15 cellular contexts compared by ENCODE assay signal in the genomic region with DNA sequence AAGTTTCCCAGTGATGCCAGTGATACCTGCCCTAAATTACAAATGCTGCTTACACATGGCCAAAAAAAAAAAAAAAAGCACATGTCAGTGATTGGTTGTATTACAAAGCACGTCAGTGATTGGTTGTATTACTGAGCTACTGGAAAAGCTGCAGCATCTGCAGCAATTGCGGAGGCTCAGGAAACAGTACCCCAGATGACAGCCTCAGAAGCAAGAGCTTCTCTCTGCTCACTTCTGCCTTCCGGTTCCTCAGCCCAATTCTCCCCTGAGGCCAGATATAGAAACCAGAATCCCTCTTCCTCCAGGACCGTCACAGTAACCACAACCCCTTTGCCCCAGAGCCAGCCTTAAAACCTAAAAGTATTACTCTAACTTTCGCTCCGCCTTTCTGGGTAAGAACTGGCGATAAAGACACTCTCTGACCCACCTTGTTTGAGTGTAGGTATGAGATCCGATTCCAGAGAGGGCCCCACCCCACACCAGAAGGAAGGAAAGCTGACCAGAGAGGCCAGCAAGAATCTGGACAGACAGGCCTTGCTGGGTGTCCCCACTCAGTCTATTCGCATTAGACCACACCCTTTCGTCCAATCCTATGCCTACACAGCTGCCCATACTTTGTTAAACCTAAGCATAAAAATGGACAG.
DNase-seq lines count a peak whose midpoint lies in the region; ATAC-seq and TF ChIP-seq lines count a peak whose summit lies in the region.
"Had no signal": no experiment of that assay in that cellular context is flagged by ENCODE, and none has a peak within 500 bp of the region (broad histone marks: within the 10 kb centered on the region; RNA-seq: fewer than 3 reads in every experiment).

No MANE protein-coding gene starts in this region.

- no peak overlapping the region for H3K27ac Mint-ChIP-seq in GM23338
- H3K27ac Mint-ChIP-seq: activated naive CD8-positive, alpha-beta T cell treated with anti-CD3 and anti-CD28 coated beads, Interleukin-2, amount 10 ng/mL, durations not matched to agents 7 days and 5 days; naive thymus-derived CD8-positive, alpha-beta T cell had no signal

- peaks cover 24% of the 10 kb centered on the region for H3K9me3 Mint-ChIP-seq in GM23338
- H3K9me3 Mint-ChIP-seq: activated naive CD8-positive, alpha-beta T cell treated with anti-CD3 and anti-CD28 coated beads, Interleukin-2, amount 10 ng/mL, durations not matched to agents 7 days and 5 days had no signal

- H3K4me1 Mint-ChIP-seq in GM23338 = peaks cover 5% of the 10 kb centered on the region; the same call in 2 of the 3 replicates

- WGBS in lung, 2 donors = 55 to 68% methylated on average over 10 of the region's 10 CpGs

- H3K36me3 ChIP-seq in GM23338 (ENCODE audit: insufficient read depth) (no peaks in the 10 kb centered on the region), lung (ENCODE audit: control insufficient read depth in 2 of 2, insufficient read depth in 2 of 2, low read length in 2 of 2) (no peaks in the 10 kb centered on the region)

- DNase-seq in GM23338 (ENCODE audit: low spot score) = no peak
- peak; percentile 58 for DNase-seq in HT-29 (ENCODE audit: low spot score)
- DNase-seq in lung (ENCODE audit: low spot score) = peak; percentile 35
- no peak for DNase-seq in cerebellar cortex (ENCODE audit: low spot score)
- DNase-seq in amniotic stem cell (lab: John Stamatoyannopoulos, UW) = no peak
- DNase-seq: activated naive CD8-positive, alpha-beta T cell treated with anti-CD3 and anti-CD28 coated beads, Interleukin-2, amount 10 ng/mL, durations not matched to agents 7 days and 5 days; cerebellar nuclear complex; DMS53; left cardiac atrium; naive thymus-derived CD8-positive, alpha-beta T cell; NCI-H1092 treated with DMSO at 0.1 percent for 48 hours had no signal

- H3K36me3 Mint-ChIP-seq in GM23338 (ENCODE audit: low read depth) = peaks cover 24% of the 10 kb centered on the region
- H3K36me3 Mint-ChIP-seq: activated naive CD8-positive, alpha-beta T cell treated with anti-CD3 and anti-CD28 coated beads, Interleukin-2, amount 10 ng/mL, durations not matched to agents 7 days and 5 days; naive thymus-derived CD8-positive, alpha-beta T cell had no signal

- no peak overlapping the region for H3K27ac ChIP-seq in GM23338 (ENCODE audit: low read depth)
- no peak overlapping the region for H3K27ac ChIP-seq in lung (ENCODE audit: low read depth in 1 of 2, low read length in 1 of 2)

- TF ChIP-seq CTCF in GM23338 (conservative IDR thresholded peaks at IDR 0.05; ENCODE audit: low read depth in 2 of 2) (no peak), lung (IDR thresholded peaks at IDR 0.05; ENCODE audit: control extremely low read depth, extremely low read depth) (no peak)

- no peak overlapping the region for H3K4me3 ChIP-seq in GM23338
- H3K4me3 ChIP-seq in lung = no peak overlapping the region

- no peak overlapping the region for H3K4me2 ChIP-seq in GM23338

- H3K79me2 ChIP-seq in GM23338 (replicated peaks; ENCODE audit: insufficient read depth) = no peaks in the 10 kb centered on the region

- H3K27me3 Mint-ChIP-seq in GM23338 (ENCODE audit: insufficient read depth, low read depth, poor library complexity) = peaks cover 11% of the 10 kb centered on the region
- H3K27me3 Mint-ChIP-seq: activated naive CD8-positive, alpha-beta T cell treated with anti-CD3 and anti-CD28 coated beads, Interleukin-2, amount 10 ng/mL, durations not matched to agents 7 days and 5 days had no signal

- no peaks in the 10 kb centered on the region for H3K4me1 ChIP-seq in GM23338 (ENCODE audit: insufficient read depth)
- no peaks in the 10 kb centered on the region for H3K4me1 ChIP-seq in lung (ENCODE audit: control insufficient read depth in 2 of 2, insufficient read depth in 2 of 2, low read length in 2 of 2)

- no peaks in the 10 kb centered on the region for H3K27me3 ChIP-seq in GM23338 (ENCODE audit: insufficient read depth)
- H3K27me3 ChIP-seq in lung (ENCODE audit: control insufficient read depth, insufficient read depth) = no peaks in the 10 kb centered on the region

- 0 out of 2 replicates have a peak, but pooled peaks cover 2% of the 10 kb centered on the region for H3K9me2 ChIP-seq in GM23338 (ENCODE audit: insufficient read depth)

- peak overlapping the region; percentile 87; the same call in 1 of the 2 replicates for H2AFZ ChIP-seq in GM23338

- no peaks in the 10 kb centered on the region for H4K20me1 ChIP-seq in GM23338 (replicated peaks; ENCODE audit: insufficient read depth)

- H3K9me3 ChIP-seq in lung (ENCODE audit: control insufficient read depth in 2 of 2, insufficient read depth in 1 of 2, low read length in 1 of 2) = no peaks in the 10 kb centered on the region

- no peak overlapping the region for H3K4me3 Mint-ChIP-seq in GM23338
- H3K4me3 Mint-ChIP-seq: activated naive CD8-positive, alpha-beta T cell treated with anti-CD3 and anti-CD28 coated beads, Interleukin-2, amount 10 ng/mL, durations not matched to agents 7 days and 5 days; naive thymus-derived CD8-positive, alpha-beta T cell had no signal

- H3F3A ChIP-seq in GM23338 (replicated peaks; ENCODE audit: low read depth) = no peaks in the 10 kb centered on the region

- ATAC-seq in GM18519 (IDR thresholded peaks at IDR 0.05; ENCODE audit: low FRiP score, unreplicated experiment) (peak; percentile 53), GM23338 (no peak), lung (ENCODE audit: insufficient read depth, low FRiP score) (peak; percentile 47), HG02884 (IDR thresholded peaks at IDR 0.05; ENCODE audit: unreplicated experiment) (no peak), HG02588 (IDR thresholded peaks at IDR 0.05; ENCODE audit: unreplicated experiment) (no peak)
- ATAC-seq: activated CD4-positive, CD25-positive, alpha-beta regulatory T cell treated with anti-CD3 and anti-CD28 coated beads, Interleukin-2, amount 50 U/mL, for 24 hours; left cardiac atrium; naive thymus-derived CD8-positive, alpha-beta T cell had no signal

TF ChIP-seq in GM23338, 12 proteins besides CTCF, POLR2A, EP300 and RAD21 (continues in another document):
- TF ChIP-seq POLR2AphosphoS5 (IDR thresholded peaks at IDR 0.05; ENCODE audit: low read depth) = no peak
- no peak for TF ChIP-seq CREB1 (CRISPR knock-in tag; IDR thresholded peaks at IDR 0.05; ENCODE audit: low read depth)
- TF ChIP-seq NANOG (IDR thresholded peaks at IDR 0.05; ENCODE audit: borderline replicate concordance) = no peak
- no peak for TF ChIP-seq ZNF331 (CRISPR knock-in tag; IDR thresholded peaks at IDR 0.05; ENCODE audit: low read depth)
- TF ChIP-seq, protein P1, sequence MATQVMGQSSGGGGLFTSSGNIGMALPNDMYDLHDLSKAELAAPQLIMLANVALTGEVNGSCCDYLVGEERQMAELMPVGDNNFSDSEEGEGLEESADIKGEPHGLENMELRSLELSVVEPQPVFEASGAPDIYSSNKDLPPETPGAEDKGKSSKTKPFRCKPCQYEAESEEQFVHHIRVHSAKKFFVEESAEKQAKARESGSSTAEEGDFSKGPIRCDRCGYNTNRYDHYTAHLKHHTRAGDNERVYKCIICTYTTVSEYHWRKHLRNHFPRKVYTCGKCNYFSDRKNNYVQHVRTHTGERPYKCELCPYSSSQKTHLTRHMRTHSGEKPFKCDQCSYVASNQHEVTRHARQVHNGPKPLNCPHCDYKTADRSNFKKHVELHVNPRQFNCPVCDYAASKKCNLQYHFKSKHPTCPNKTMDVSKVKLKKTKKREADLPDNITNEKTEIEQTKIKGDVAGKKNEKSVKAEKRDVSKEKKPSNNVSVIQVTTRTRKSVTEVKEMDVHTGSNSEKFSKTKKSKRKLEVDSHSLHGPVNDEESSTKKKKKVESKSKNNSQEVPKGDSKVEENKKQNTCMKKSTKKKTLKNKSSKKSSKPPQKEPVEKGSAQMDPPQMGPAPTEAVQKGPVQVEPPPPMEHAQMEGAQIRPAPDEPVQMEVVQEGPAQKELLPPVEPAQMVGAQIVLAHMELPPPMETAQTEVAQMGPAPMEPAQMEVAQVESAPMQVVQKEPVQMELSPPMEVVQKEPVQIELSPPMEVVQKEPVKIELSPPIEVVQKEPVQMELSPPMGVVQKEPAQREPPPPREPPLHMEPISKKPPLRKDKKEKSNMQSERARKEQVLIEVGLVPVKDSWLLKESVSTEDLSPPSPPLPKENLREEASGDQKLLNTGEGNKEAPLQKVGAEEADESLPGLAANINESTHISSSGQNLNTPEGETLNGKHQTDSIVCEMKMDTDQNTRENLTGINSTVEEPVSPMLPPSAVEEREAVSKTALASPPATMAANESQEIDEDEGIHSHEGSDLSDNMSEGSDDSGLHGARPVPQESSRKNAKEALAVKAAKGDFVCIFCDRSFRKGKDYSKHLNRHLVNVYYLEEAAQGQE (IDR thresholded peaks at IDR 0.05; ENCODE audit: unreplicated experiment) = no peak
- no peak for TF ChIP-seq ZNF114 (CRISPR knock-in tag; IDR thresholded peaks at IDR 0.05)
- TF ChIP-seq EZH2 (IDR thresholded peaks at IDR 0.05; ENCODE audit: low read depth, unreplicated experiment) = no peak
- TF ChIP-seq STAT1 (IDR thresholded peaks at IDR 0.05; ENCODE audit: unreplicated experiment) = no peak
- no peak for TF ChIP-seq JUNB (IDR thresholded peaks at IDR 0.05; ENCODE audit: unreplicated experiment)
- TF ChIP-seq, protein P2, sequence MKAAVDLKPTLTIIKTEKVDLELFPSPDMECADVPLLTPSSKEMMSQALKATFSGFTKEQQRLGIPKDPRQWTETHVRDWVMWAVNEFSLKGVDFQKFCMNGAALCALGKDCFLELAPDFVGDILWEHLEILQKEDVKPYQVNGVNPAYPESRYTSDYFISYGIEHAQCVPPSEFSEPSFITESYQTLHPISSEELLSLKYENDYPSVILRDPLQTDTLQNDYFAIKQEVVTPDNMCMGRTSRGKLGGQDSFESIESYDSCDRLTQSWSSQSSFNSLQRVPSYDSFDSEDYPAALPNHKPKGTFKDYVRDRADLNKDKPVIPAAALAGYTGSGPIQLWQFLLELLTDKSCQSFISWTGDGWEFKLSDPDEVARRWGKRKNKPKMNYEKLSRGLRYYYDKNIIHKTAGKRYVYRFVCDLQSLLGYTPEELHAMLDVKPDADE (IDR thresholded peaks at IDR 0.05) = no peak

Comparison
In these comparisons a context has a peak if more than half of its experiments do, and no peak if none do; other contexts are left out.
1. ATAC-seq: peak in GM18519 (single experiment) and lung (single experiment); none in GM23338 (single experiment), HG02884 (single experiment) and HG02588 (single experiment).
2. DNase-seq: peak in HT-29 (single experiment) and lung (single experiment); none in GM23338 (single experiment), cerebellar cortex (single experiment) and amniotic stem cell (single experiment).